8 cellular contexts compared by ENCODE assay signal in genomic region chr19:45424191-45425058, GRCh38. TPM values are rescaled to one million over a fixed set of nuclear protein-coding genes. Genes with fewer than 3 reads are reported as not detected.
DNase-seq lines count a peak whose midpoint lies in the region; ATAC-seq lines count a peak whose summit lies in the region.

No MANE protein-coding gene starts in this region.

- H3K9me3 Mint-ChIP-seq in central memory CD8-positive, alpha-beta T cell, result no peaks in the 10 kb centered on the region

- peaks cover 47% of the 10 kb centered on the region for H3K4me1 Mint-ChIP-seq in central memory CD8-positive, alpha-beta T cell

- in situ Hi-C loops in SK-MEL-5 (cut with HindIII; ENCODE audit: low pct_unique_long_range_greater_than_20kb, low sequenced_read_pairs), result no loop called here

- peaks cover 8% of the 10 kb centered on the region for H3K36me3 Mint-ChIP-seq in central memory CD8-positive, alpha-beta T cell (ENCODE audit: insufficient read depth)

- peak overlapping the region; percentile 96 for H3K27ac Mint-ChIP-seq in central memory CD8-positive, alpha-beta T cell (ENCODE audit: low read depth)

- H3K27me3 Mint-ChIP-seq in central memory CD8-positive, alpha-beta T cell, result no peaks in the 10 kb centered on the region

- H3K4me3 Mint-ChIP-seq in central memory CD8-positive, alpha-beta T cell, result peak overlapping the region; percentile 97

- peak; percentile 26 for ATAC-seq in central memory CD8-positive, alpha-beta T cell (replicated peaks; ENCODE audit: extremely low read depth, poor library complexity, severe bottlenecking)

- DNase-seq in ELR (ENCODE audit: low read depth) (peak; percentile 99), HK-2 (ENCODE audit: unreplicated experiment) (peak; percentile 90), SK-MEL-5 (ENCODE audit: low read depth, low spot score) (peak; percentile 91), kidney glomerular epithelial cell (lab: John Stamatoyannopoulos, UW) (peak; percentile 97), NCI-H2227 treated with DMSO at 0.1 percent for 48 hours (lab: John Stamatoyannopoulos, UW) (no peak), middle frontal gyrus (ENCODE audit: extremely low spot score, low spot score) (no peak)
- DNase-seq in central memory CD8-positive, alpha-beta T cell (ENCODE audit: low spot score in 2 of 2), result no peak
- DNase-seq in stimulated activated CD4-positive, alpha-beta T cell treated with anti-CD3 and anti-CD28 coated beads, Interleukin-4, amount 100 ng/mL, for 1 hour, result peak; percentile 33

RNA-seq across cellular contexts. Expression of gene ERCC1, which starts 0.7 kb away (rescaled TPM):
- total RNA-seq in SK-MEL-5 (2014; rRNA removed; shearing (Covaris generic)), result 125 and 138 TPM in 2 replicates
- 104 and 133 TPM in 2 replicates for polyA plus RNA-seq in SK-MEL-5 (2015; cell fraction: cytosol; rRNA removed)
- 81.9 and 96.6 TPM in 2 replicates for polyA plus RNA-seq in SK-MEL-5 (2015; cell fraction: nucleus; rRNA removed)

RNA-seq across cellular contexts. Expression of gene POLR1G, which starts 18.0 kb away (rescaled TPM):
- total RNA-seq in SK-MEL-5 (2014; rRNA removed; shearing (Covaris generic)), result 19.3 and 20.2 TPM in 2 replicates
- 22.4 and 35.3 TPM in 2 replicates for polyA plus RNA-seq in SK-MEL-5 (2015; cell fraction: cytosol; rRNA removed)
- 12.3 and 16.9 TPM in 2 replicates for polyA plus RNA-seq in SK-MEL-5 (2015; cell fraction: nucleus; rRNA removed)

RNA-seq across cellular contexts. Expression of gene PPP1R13L, which starts 19.6 kb away (rescaled TPM):
- 1.5 and 1.8 TPM in 2 replicates for total RNA-seq in SK-MEL-5 (2014; rRNA removed; shearing (Covaris generic))
- polyA plus RNA-seq in SK-MEL-5 (2015; cell fraction: cytosol; rRNA removed), result 3.9 and 4.6 TPM in 2 replicates
- polyA plus RNA-seq in SK-MEL-5 (2015; cell fraction: nucleus; rRNA removed), result 0.53 and 10.8 TPM in 2 replicates

RNA-seq across cellular contexts. Expression of gene FOSB, which starts 43.4 kb away (rescaled TPM):
- 0.13 and 0.42 TPM in 2 replicates for total RNA-seq in SK-MEL-5 (2014; rRNA removed; shearing (Covaris generic))
- 0.81 and 3.8 TPM in 2 replicates for polyA plus RNA-seq in SK-MEL-5 (2015; cell fraction: cytosol; rRNA removed)
- polyA plus RNA-seq in SK-MEL-5 (2015; cell fraction: nucleus; rRNA removed), result 1.5 and 3.8 TPM in 2 replicates

RNA-seq across cellular contexts. Expression of gene ERCC2, which starts 54.1 kb away (rescaled TPM):
- total RNA-seq in SK-MEL-5 (2014; rRNA removed; shearing (Covaris generic)), result 10.7 and 13.8 TPM in 2 replicates
- 34.5 and 52.8 TPM in 2 replicates for polyA plus RNA-seq in SK-MEL-5 (2015; cell fraction: cytosol; rRNA removed)
- polyA plus RNA-seq in SK-MEL-5 (2015; cell fraction: nucleus; rRNA removed), result 42.9 and 53.5 TPM in 2 replicates

Comparison
In these comparisons a context has a peak if more than half of its experiments do, and no peak if none do; other contexts are left out.
1. DNase-seq: peak in ELR (single experiment), HK-2 (single experiment), SK-MEL-5 (single experiment), kidney glomerular epithelial cell (single experiment) and stimulated activated CD4-positive, alpha-beta T cell treated with anti-CD3 and anti-CD28 coated beads, Interleukin-4, amount 100 ng/mL, for 1 hour (single experiment); none in central memory CD8-positive, alpha-beta T cell (0 of 2), NCI-H2227 treated with DMSO at 0.1 percent for 48 hours (single experiment) and middle frontal gyrus (single experiment).